17 cellular contexts compared by ENCODE assay signal in genomic region chr2:158965731-158966130, GRCh38.
"Had no signal": no experiment of that assay in that cellular context is flagged by ENCODE, and none has a peak within 500 bp of the region (broad histone marks: within the 10 kb centered on the region; RNA-seq: fewer than 3 reads in every experiment).

No MANE protein-coding gene starts in this region.

- H3K9me3 ChIP-seq: right lobe of liver, SJSA1, spleen had no signal

- H3K36me3 ChIP-seq: right lobe of liver, spleen had no signal

- DNase-seq: activated CD4-positive, alpha-beta T cell treated with anti-CD3 and anti-CD28 coated beads for 48 hours; activated CD8-positive, alpha-beta memory T cell treated with anti-CD3 and anti-CD28 coated beads, Interleukin-2, amount 50 U/mL, for 48 hours; activated CD8-positive, alpha-beta T cell treated with anti-CD3 and anti-CD28 coated beads, Interleukin-2, amount 10 ng/mL, durations not matched to agents 7 days and 5 days; activated naive CD4-positive, alpha-beta T cell treated with Interleukin-2 at 50 U/mL for 16 hours; dermis blood vessel endothelial cell; erythroblast; right lobe of liver; spleen; stimulated activated CD4-positive, alpha-beta T cell treated with anti-CD3 and anti-CD28 coated beads, Interleukin-1b, Interleukin-23, amount 100 ng/mL, for 48 hours; trophoblast cell had no signal

- H3K27ac Mint-ChIP-seq: activated CD8-positive, alpha-beta T cell treated with anti-CD3 and anti-CD28 coated beads, Interleukin-2, amount 10 ng/mL, durations not matched to agents 7 days and 5 days; progenitor cell of endocrine pancreas; stimulated activated memory B cell treated with anti-CD40 and anti-IgM and Interleukin-4, amounts not matched to agents 10 μg/mL and 1 μg/mL and 100 μg/mL, for 72 hours; T-helper 1 cell treated with Interleukin-12 subunit alpha and Interleukin-12 subunit beta and Interleukin-4 antibody, amounts not matched to agents 30 μg/mL and 1 μg/mL, for 36 hours; WTC11 had no signal

- ATAC-seq: activated CD8-positive, alpha-beta T cell treated with anti-CD3 and anti-CD28 coated beads, Interleukin-2, amount 10 ng/mL, durations not matched to agents 7 days and 5 days; left lobe of liver; right lobe of liver; stimulated activated memory B cell treated with anti-CD40 and anti-IgM and Interleukin-4, amounts not matched to agents 10 μg/mL and 1 μg/mL and 100 μg/mL, for 72 hours; WTC11 had no signal

- H3K9me3 Mint-ChIP-seq: stimulated activated memory B cell treated with anti-CD40 and anti-IgM and Interleukin-4, amounts not matched to agents 10 μg/mL and 1 μg/mL and 100 μg/mL, for 72 hours; T-helper 1 cell treated with Interleukin-12 subunit alpha and Interleukin-12 subunit beta and Interleukin-4 antibody, amounts not matched to agents 30 μg/mL and 1 μg/mL, for 36 hours had no signal

- H3K27ac ChIP-seq: right lobe of liver, SJSA1, spleen had no signal

- FAIRE-seq: islet of Langerhans had no signal

- H3K36me3 Mint-ChIP-seq: stimulated activated memory B cell treated with anti-CD40 and anti-IgM and Interleukin-4, amounts not matched to agents 10 μg/mL and 1 μg/mL and 100 μg/mL, for 72 hours; WTC11 had no signal

- H3K4me3 ChIP-seq: right lobe of liver, SJSA1, spleen had no signal

- H3K4me3 Mint-ChIP-seq: activated CD8-positive, alpha-beta T cell treated with anti-CD3 and anti-CD28 coated beads, Interleukin-2, amount 10 ng/mL, durations not matched to agents 7 days and 5 days; stimulated activated memory B cell treated with anti-CD40 and anti-IgM and Interleukin-4, amounts not matched to agents 10 μg/mL and 1 μg/mL and 100 μg/mL, for 72 hours; T-helper 1 cell treated with Interleukin-12 subunit alpha and Interleukin-12 subunit beta and Interleukin-4 antibody, amounts not matched to agents 30 μg/mL and 1 μg/mL, for 36 hours; WTC11 had no signal

- H3K27me3 ChIP-seq: right lobe of liver, SJSA1 had no signal
